16 cellular contexts compared by ENCODE assay signal in the genomic region with DNA sequence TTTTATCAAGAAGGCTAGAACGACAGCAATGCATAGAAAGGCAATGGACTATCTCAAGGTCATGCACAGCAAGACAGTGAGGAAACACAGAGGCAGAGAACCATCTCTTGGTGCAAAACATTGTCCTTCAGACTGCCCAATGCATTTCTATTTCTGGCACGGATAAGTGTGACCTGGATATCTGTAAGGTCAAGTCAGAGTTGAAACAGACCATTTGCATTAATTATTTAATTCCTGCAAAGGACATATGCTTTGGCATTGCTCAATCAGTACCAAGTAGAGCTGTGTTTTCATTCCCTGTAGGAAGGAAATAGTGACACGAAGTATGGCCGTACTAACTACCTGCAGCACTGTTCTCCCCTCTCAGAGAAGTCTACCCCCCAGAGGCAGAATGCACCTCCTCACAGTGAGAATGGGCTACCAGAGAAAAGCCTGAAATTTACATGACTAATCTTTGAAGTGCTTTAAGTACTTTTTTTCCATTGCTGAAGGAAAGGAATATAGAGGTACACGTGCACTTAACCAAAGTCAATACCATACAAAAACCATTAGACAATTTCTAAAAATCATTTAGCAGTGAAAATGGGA. TPM values are rescaled to one million over a fixed set of nuclear protein-coding genes. Genes with fewer than 3 reads are reported as not detected.
A peak's percentile ranks its signal among the peaks of the same experiment; 100 is the strongest.
DNase-seq lines count a peak whose midpoint lies in the region; ATAC-seq and TF ChIP-seq lines count a peak whose summit lies in the region.
"Had no signal": no experiment of that assay in that cellular context is flagged by ENCODE, and none has a peak within 500 bp of the region (broad histone marks: within the 10 kb centered on the region; RNA-seq: fewer than 3 reads in every experiment).

No MANE protein-coding gene starts in this region.

- H3K27me3 Mint-ChIP-seq in activated T-cell treated with anti-CD3 and anti-CD28 coated beads, Interleukin-2, amount 50 U/mL, for 24 hours = no peaks in the 10 kb centered on the region
- no peaks in the 10 kb centered on the region for H3K27me3 Mint-ChIP-seq in activated T-cell treated with anti-CD3 and anti-CD28 coated beads, Interleukin-2, amount 50 U/mL, for 4 hours (ENCODE audit: low read depth)
- no peaks in the 10 kb centered on the region for H3K27me3 Mint-ChIP-seq in activated T-helper 2 cell treated with anti-CD3 and anti-CD28 coated beads, Interferon-gamma antibody, Interleukin-2, Interleukin-4, amounts not matched to agents 10 μg/mL and 5 μg/mL and 100 μg/mL, durations not matched to agents 14 hours and 24 hours and 36 hours (ENCODE audit: low read depth)
- H3K27me3 Mint-ChIP-seq in stimulated activated naive CD8-positive, alpha-beta T cell treated with anti-CD3 and anti-CD28 coated beads, Interleukin-15, Interleukin-2, amounts not matched to agents 100 ng/mL and 50 ng/mL, for 24 hours = no peaks in the 10 kb centered on the region
- H3K27me3 Mint-ChIP-seq in activated T-helper 1 cell treated with anti-CD3 and anti-CD28 coated beads, Interleukin-12 subunit alpha, Interleukin-12 subunit beta, Interleukin-2, Interleukin-4 antibody, amounts not matched to agents 30 ng/mL and 10 ng/mL and 1 ng/mL, durations not matched to agents 14 hours and 24 hours and 36 hours (ENCODE audit: insufficient read depth) = no peaks in the 10 kb centered on the region

- H3K4me3 Mint-ChIP-seq in activated T-cell treated with anti-CD3 and anti-CD28 coated beads, Interleukin-2, amount 50 U/mL, for 24 hours = no peak overlapping the region
- H3K4me3 Mint-ChIP-seq in activated T-cell treated with anti-CD3 and anti-CD28 coated beads, Interleukin-2, amount 50 U/mL, for 4 hours = no peak overlapping the region
- H3K4me3 Mint-ChIP-seq in activated T-helper 2 cell treated with anti-CD3 and anti-CD28 coated beads, Interferon-gamma antibody, Interleukin-2, Interleukin-4, amounts not matched to agents 10 μg/mL and 5 μg/mL and 100 μg/mL, durations not matched to agents 14 hours and 24 hours and 36 hours (ENCODE audit: low read depth) = no peak overlapping the region
- H3K4me3 Mint-ChIP-seq in stimulated activated naive CD8-positive, alpha-beta T cell treated with anti-CD3 and anti-CD28 coated beads, Interleukin-15, Interleukin-2, amounts not matched to agents 100 ng/mL and 50 ng/mL, for 24 hours = no peak overlapping the region
- no peak overlapping the region for H3K4me3 Mint-ChIP-seq in activated T-helper 1 cell treated with anti-CD3 and anti-CD28 coated beads, Interleukin-12 subunit alpha, Interleukin-12 subunit beta, Interleukin-2, Interleukin-4 antibody, amounts not matched to agents 30 ng/mL and 10 ng/mL and 1 ng/mL, durations not matched to agents 14 hours and 24 hours and 36 hours
- H3K4me3 Mint-ChIP-seq: CD8-positive, alpha-beta memory T cell had no signal

- H3K36me3 Mint-ChIP-seq in activated T-cell treated with anti-CD3 and anti-CD28 coated beads, Interleukin-2, amount 50 U/mL, for 24 hours (ENCODE audit: low read depth) = peaks cover 48% of the 10 kb centered on the region
- H3K36me3 Mint-ChIP-seq in activated T-cell treated with anti-CD3 and anti-CD28 coated beads, Interleukin-2, amount 50 U/mL, for 4 hours (ENCODE audit: insufficient read depth) = peaks cover 33% of the 10 kb centered on the region
- peaks cover 45% of the 10 kb centered on the region for H3K36me3 Mint-ChIP-seq in activated T-helper 2 cell treated with anti-CD3 and anti-CD28 coated beads, Interferon-gamma antibody, Interleukin-2, Interleukin-4, amounts not matched to agents 10 μg/mL and 5 μg/mL and 100 μg/mL, durations not matched to agents 14 hours and 24 hours and 36 hours (ENCODE audit: low read depth)
- peaks cover 46% of the 10 kb centered on the region for H3K36me3 Mint-ChIP-seq in stimulated activated naive CD8-positive, alpha-beta T cell treated with anti-CD3 and anti-CD28 coated beads, Interleukin-15, Interleukin-2, amounts not matched to agents 100 ng/mL and 50 ng/mL, for 24 hours (ENCODE audit: low read depth)
- peaks cover 15% of the 10 kb centered on the region for H3K36me3 Mint-ChIP-seq in activated T-helper 1 cell treated with anti-CD3 and anti-CD28 coated beads, Interleukin-12 subunit alpha, Interleukin-12 subunit beta, Interleukin-2, Interleukin-4 antibody, amounts not matched to agents 30 ng/mL and 10 ng/mL and 1 ng/mL, durations not matched to agents 14 hours and 24 hours and 36 hours (ENCODE audit: low read depth)

- peaks cover 32% of the 10 kb centered on the region for H3K4me1 Mint-ChIP-seq in activated T-cell treated with anti-CD3 and anti-CD28 coated beads, Interleukin-2, amount 50 U/mL, for 24 hours (ENCODE audit: low read depth)
- no peaks in the 10 kb centered on the region for H3K4me1 Mint-ChIP-seq in activated T-cell treated with anti-CD3 and anti-CD28 coated beads, Interleukin-2, amount 50 U/mL, for 4 hours (ENCODE audit: low read depth)
- peaks cover 25% of the 10 kb centered on the region for H3K4me1 Mint-ChIP-seq in activated T-helper 2 cell treated with anti-CD3 and anti-CD28 coated beads, Interferon-gamma antibody, Interleukin-2, Interleukin-4, amounts not matched to agents 10 μg/mL and 5 μg/mL and 100 μg/mL, durations not matched to agents 14 hours and 24 hours and 36 hours (ENCODE audit: low read depth)
- H3K4me1 Mint-ChIP-seq in stimulated activated naive CD8-positive, alpha-beta T cell treated with anti-CD3 and anti-CD28 coated beads, Interleukin-15, Interleukin-2, amounts not matched to agents 100 ng/mL and 50 ng/mL, for 24 hours (ENCODE audit: low read depth) = peaks cover 30% of the 10 kb centered on the region
- H3K4me1 Mint-ChIP-seq in activated T-helper 1 cell treated with anti-CD3 and anti-CD28 coated beads, Interleukin-12 subunit alpha, Interleukin-12 subunit beta, Interleukin-2, Interleukin-4 antibody, amounts not matched to agents 30 ng/mL and 10 ng/mL and 1 ng/mL, durations not matched to agents 14 hours and 24 hours and 36 hours (ENCODE audit: low read depth) = peaks cover 16% of the 10 kb centered on the region
- H3K4me1 Mint-ChIP-seq: CD8-positive, alpha-beta memory T cell had no signal

- H3K27me3 ChIP-seq in left ventricle myocardium inferior (ENCODE audit: low read depth) = no peaks in the 10 kb centered on the region
- H3K27me3 ChIP-seq: BLaER1 had no signal

- no peaks in the 10 kb centered on the region for H3K9me3 ChIP-seq in left ventricle myocardium inferior (replicated peaks)
- H3K9me3 ChIP-seq: BLaER1 had no signal

- peaks cover 13% of the 10 kb centered on the region for H3K4me1 ChIP-seq in left ventricle myocardium inferior
- H3K4me1 ChIP-seq: BLaER1 had no signal

- DNase-seq in activated T-cell treated with anti-CD3 and anti-CD28 coated beads, Interleukin-2, amount 50 U/mL, for 24 hours = no peak
- DNase-seq in activated T-cell treated with anti-CD3 and anti-CD28 coated beads, Interleukin-2, amount 50 U/mL, for 4 hours = no peak
- DNase-seq in left ventricle myocardium superior = no peak
- DNase-seq in left ventricle myocardium inferior = no peak
- no peak for DNase-seq in activated T-helper 2 cell treated with anti-CD3 and anti-CD28 coated beads, Interferon-gamma antibody, Interleukin-2, Interleukin-4, amounts not matched to agents 10 μg/mL and 5 μg/mL and 100 μg/mL, durations not matched to agents 14 hours and 24 hours and 36 hours (ENCODE audit: low spot score)
- DNase-seq in activated T-helper 1 cell treated with anti-CD3 and anti-CD28 coated beads, Interleukin-12 subunit alpha, Interleukin-12 subunit beta, Interleukin-2, Interleukin-4 antibody, amounts not matched to agents 30 ng/mL and 10 ng/mL and 1 ng/mL, durations not matched to agents 14 hours and 24 hours and 36 hours (ENCODE audit: low spot score) = no peak
- DNase-seq: 8988T; AML-193; CD8-positive, alpha-beta memory T cell; DMS53; GF-D8 had no signal

- no peak overlapping the region for H3K4me3 ChIP-seq in left ventricle myocardium inferior
- H3K4me3 ChIP-seq: BLaER1 had no signal

- peak overlapping the region; percentile 38 for H3K27ac Mint-ChIP-seq in activated T-cell treated with anti-CD3 and anti-CD28 coated beads, Interleukin-2, amount 50 U/mL, for 24 hours
- peak overlapping the region; percentile 64 for H3K27ac Mint-ChIP-seq in activated T-helper 2 cell treated with anti-CD3 and anti-CD28 coated beads, Interferon-gamma antibody, Interleukin-2, Interleukin-4, amounts not matched to agents 10 μg/mL and 5 μg/mL and 100 μg/mL, durations not matched to agents 14 hours and 24 hours and 36 hours
- H3K27ac Mint-ChIP-seq in stimulated activated naive CD8-positive, alpha-beta T cell treated with anti-CD3 and anti-CD28 coated beads, Interleukin-15, Interleukin-2, amounts not matched to agents 100 ng/mL and 50 ng/mL, for 24 hours = peak overlapping the region; percentile 91
- H3K27ac Mint-ChIP-seq in activated T-helper 1 cell treated with anti-CD3 and anti-CD28 coated beads, Interleukin-12 subunit alpha, Interleukin-12 subunit beta, Interleukin-2, Interleukin-4 antibody, amounts not matched to agents 30 ng/mL and 10 ng/mL and 1 ng/mL, durations not matched to agents 14 hours and 24 hours and 36 hours = no peak overlapping the region

- no peak for TF ChIP-seq CTCF in left ventricle myocardium inferior (IDR thresholded peaks at IDR 0.05; ENCODE audit: borderline replicate concordance)

- H3K27ac ChIP-seq in left ventricle myocardium inferior (replicated peaks) = no peak overlapping the region
- H3K27ac ChIP-seq: BLaER1, HL-60 had no signal

- H3K9me3 Mint-ChIP-seq in activated T-cell treated with anti-CD3 and anti-CD28 coated beads, Interleukin-2, amount 50 U/mL, for 24 hours = no peaks in the 10 kb centered on the region
- H3K9me3 Mint-ChIP-seq in activated T-cell treated with anti-CD3 and anti-CD28 coated beads, Interleukin-2, amount 50 U/mL, for 4 hours = no peaks in the 10 kb centered on the region
- no peaks in the 10 kb centered on the region for H3K9me3 Mint-ChIP-seq in activated T-helper 2 cell treated with anti-CD3 and anti-CD28 coated beads, Interferon-gamma antibody, Interleukin-2, Interleukin-4, amounts not matched to agents 10 μg/mL and 5 μg/mL and 100 μg/mL, durations not matched to agents 14 hours and 24 hours and 36 hours
- H3K9me3 Mint-ChIP-seq in stimulated activated naive CD8-positive, alpha-beta T cell treated with anti-CD3 and anti-CD28 coated beads, Interleukin-15, Interleukin-2, amounts not matched to agents 100 ng/mL and 50 ng/mL, for 24 hours = no peaks in the 10 kb centered on the region
- no peaks in the 10 kb centered on the region for H3K9me3 Mint-ChIP-seq in activated T-helper 1 cell treated with anti-CD3 and anti-CD28 coated beads, Interleukin-12 subunit alpha, Interleukin-12 subunit beta, Interleukin-2, Interleukin-4 antibody, amounts not matched to agents 30 ng/mL and 10 ng/mL and 1 ng/mL, durations not matched to agents 14 hours and 24 hours and 36 hours
- H3K9me3 Mint-ChIP-seq: CD8-positive, alpha-beta memory T cell had no signal

- intact Hi-C loops in left ventricle myocardium superior (cut with micrococcal nuclease) = no loop called here
- intact Hi-C loops in left ventricle myocardium inferior (cut with micrococcal nuclease) = no loop called here
- intact Hi-C loops in activated T-helper 2 cell treated with anti-CD3 and anti-CD28 coated beads, Interferon-gamma antibody, Interleukin-2, Interleukin-4, amounts not matched to agents 10 μg/mL and 5 μg/mL and 100 μg/mL, durations not matched to agents 14 hours and 24 hours and 36 hours (cut with micrococcal nuclease) = loop anchor here (2.0 kb wide), 2 partner anchors 22 to 30 kb away; no protein-coding TSS in a partner anchor
- intact Hi-C loops in activated T-helper 1 cell treated with anti-CD3 and anti-CD28 coated beads, Interleukin-12 subunit alpha, Interleukin-12 subunit beta, Interleukin-2, Interleukin-4 antibody, amounts not matched to agents 30 ng/mL and 10 ng/mL and 1 ng/mL, durations not matched to agents 14 hours and 24 hours and 36 hours (cut with micrococcal nuclease) = no loop called here

- peaks cover 67% of the 10 kb centered on the region for H3K36me3 ChIP-seq in left ventricle myocardium inferior

- ATAC-seq in activated T-cell treated with anti-CD3 and anti-CD28 coated beads, Interleukin-2, amount 50 U/mL, for 4 hours = no peak
- ATAC-seq in left ventricle myocardium superior (peak; percentile 28), HG02642 (IDR thresholded peaks at IDR 0.05; ENCODE audit: poor library complexity, unreplicated experiment) (no peak)
- ATAC-seq: HCT116 had no signal

RNA-seq across cellular contexts. Expression of a gene that starts 32.1 kb away (rescaled TPM):
- 1 to 10 TPM; 3.7 to 5.2 (median 3.9) TPM for total RNA-seq in activated T-cell treated with anti-CD3 and anti-CD28 coated beads, Interleukin-2, amount 50 U/mL, for 4 hours
- total RNA-seq in left ventricle myocardium superior = 8.0 TPM
- 9.4 TPM for total RNA-seq in left ventricle myocardium inferior
- 69.7 and 70.2 TPM in 2 replicates for total RNA-seq in activated T-helper 2 cell treated with anti-CD3 and anti-CD28 coated beads, Interferon-gamma antibody, Interleukin-2, Interleukin-4, amounts not matched to agents 10 μg/mL and 5 μg/mL and 100 μg/mL, durations not matched to agents 14 hours and 24 hours and 36 hours
- total RNA-seq in activated T-helper 1 cell treated with anti-CD3 and anti-CD28 coated beads, Interleukin-12 subunit alpha, Interleukin-12 subunit beta, Interleukin-2, Interleukin-4 antibody, amounts not matched to agents 30 ng/mL and 10 ng/mL and 1 ng/mL, durations not matched to agents 14 hours and 24 hours and 36 hours = 35.8 and 38.7 TPM in 2 replicates

RNA-seq across cellular contexts. Expression of a gene that starts 34.4 kb away (rescaled TPM):
- total RNA-seq in activated T-cell treated with anti-CD3 and anti-CD28 coated beads, Interleukin-2, amount 50 U/mL, for 4 hours = 1 to 10 TPM; 2.6 to 3.6 (median 3.2) TPM
- total RNA-seq in left ventricle myocardium superior (7.5 TPM), left ventricle myocardium inferior (8.4 TPM)
- 21.9 and 22.1 TPM in 2 replicates for total RNA-seq in activated T-helper 2 cell treated with anti-CD3 and anti-CD28 coated beads, Interferon-gamma antibody, Interleukin-2, Interleukin-4, amounts not matched to agents 10 μg/mL and 5 μg/mL and 100 μg/mL, durations not matched to agents 14 hours and 24 hours and 36 hours
- total RNA-seq in activated T-helper 1 cell treated with anti-CD3 and anti-CD28 coated beads, Interleukin-12 subunit alpha, Interleukin-12 subunit beta, Interleukin-2, Interleukin-4 antibody, amounts not matched to agents 30 ng/mL and 10 ng/mL and 1 ng/mL, durations not matched to agents 14 hours and 24 hours and 36 hours = 11.7 and 12.5 TPM in 2 replicates

RNA-seq across cellular contexts. Expression of a gene that starts 38.0 kb away (rescaled TPM):
- total RNA-seq in activated T-cell treated with anti-CD3 and anti-CD28 coated beads, Interleukin-2, amount 50 U/mL, for 4 hours = 10 to 100 TPM; 46.6 to 49.2 (median 49.0) TPM
- total RNA-seq in left ventricle myocardium superior (54.9 TPM), left ventricle myocardium inferior (56.4 TPM)
- total RNA-seq in activated T-helper 2 cell treated with anti-CD3 and anti-CD28 coated beads, Interferon-gamma antibody, Interleukin-2, Interleukin-4, amounts not matched to agents 10 μg/mL and 5 μg/mL and 100 μg/mL, durations not matched to agents 14 hours and 24 hours and 36 hours = 70.7 and 79.2 TPM in 2 replicates
- 67.3 and 73.2 TPM in 2 replicates for total RNA-seq in activated T-helper 1 cell treated with anti-CD3 and anti-CD28 coated beads, Interleukin-12 subunit alpha, Interleukin-12 subunit beta, Interleukin-2, Interleukin-4 antibody, amounts not matched to agents 30 ng/mL and 10 ng/mL and 1 ng/mL, durations not matched to agents 14 hours and 24 hours and 36 hours
